In genomic region chr3:126524429-126524988, GRCh38 we compare ENCODE assay signal across 9 cellular contexts. TPM values are rescaled to one million over a fixed set of nuclear protein-coding genes. Genes with fewer than 3 reads are reported as not detected.
DNase-seq lines count a peak whose midpoint lies in the region; ATAC-seq, FAIRE-seq and TF ChIP-seq lines count a peak whose summit lies in the region.
"Had no signal": no experiment of that assay in that cellular context is flagged by ENCODE, and none has a peak within 500 bp of the region (broad histone marks: within the 10 kb centered on the region; RNA-seq: fewer than 3 reads in every experiment).

No MANE protein-coding gene starts in this region.

- no peaks in the 10 kb centered on the region for H3K9me3 Mint-ChIP-seq in endodermal cell
- H3K9me3 Mint-ChIP-seq: activated T-helper 2 cell treated with anti-CD3 and anti-CD28 coated beads, Interferon-gamma antibody, Interleukin-2, Interleukin-4, amounts not matched to agents 10 μg/mL and 5 μg/mL and 100 μg/mL, durations not matched to agents 14 hours and 24 hours and 36 hours had no signal

- POLR2A ChIA-PET in A549 (lab: Yijun Ruan, JAX) = no interaction called here

- TF ChIP-seq CTCF in A549 (IDR thresholded peaks at IDR 0.05) (0 out of 3 replicates have a peak, but pooled peaks have one; percentile 14), endodermal cell (conservative IDR thresholded peaks at IDR 0.05) (no peak)

- H3K4me1 ChIP-seq in A549 = peaks cover 20% of the 10 kb centered on the region
- no peaks in the 10 kb centered on the region for H3K4me1 ChIP-seq in endodermal cell (ENCODE audit: control insufficient read depth, insufficient read depth, low read length)
- H3K4me1 ChIP-seq in mucosa of stomach (ENCODE audit: control insufficient read depth, insufficient read depth, low read length) = peaks cover 26% of the 10 kb centered on the region

- no peaks in the 10 kb centered on the region for H3K9me3 ChIP-seq in A549
- H3K9me3 ChIP-seq in MG63 = no peaks in the 10 kb centered on the region
- no peaks in the 10 kb centered on the region for H3K9me3 ChIP-seq in endodermal cell (ENCODE audit: control insufficient read depth, low read length)
- no peaks in the 10 kb centered on the region for H3K9me3 ChIP-seq in mucosa of stomach (ENCODE audit: control insufficient read depth, low read length)

- H3K27ac ChIP-seq in A549 (peak overlapping the region; percentile 71 to 85), endodermal cell (ENCODE audit: low read depth, low read length) (no peak overlapping the region)

- H3K36me3 ChIP-seq in MG63 (no peaks in the 10 kb centered on the region), endodermal cell (ENCODE audit: control insufficient read depth, insufficient read depth, low read length) (no peaks in the 10 kb centered on the region), mucosa of stomach (ENCODE audit: control insufficient read depth, insufficient read depth, low read length) (no peaks in the 10 kb centered on the region)

- ATAC-seq in A549 (peak; percentile 35 to 36), GM21360 (IDR thresholded peaks at IDR 0.05; ENCODE audit: unreplicated experiment) (no peak)

- no peak overlapping the region for H3K9ac ChIP-seq in endodermal cell (ENCODE audit: extremely low read depth, low read length, poor library complexity, severe bottlenecking)
- peak overlapping the region; percentile 37 for H3K9ac ChIP-seq in mucosa of stomach (ENCODE audit: low read length)

- TF ChIP-seq POLR2A in A549 (IDR thresholded peaks at IDR 0.05; ENCODE audit: low read length) = no peak

- DNase-seq in A549 (ENCODE audit: low read depth in 1 of 2, low spot score in 1 of 2) (peak in 1 of 2 experiments; percentile 34), MG63 (no peak), endodermal cell (no peak), SKM-1 treated with dmso at 0.1 percent for 144 hours (lab: John Stamatoyannopoulos, UW; ENCODE audit: unreplicated experiment) (no peak)
- no peak for DNase-seq in activated CD8-positive, alpha-beta memory T cell treated with anti-CD3 and anti-CD28 coated beads for 24 hours
- no peak for DNase-seq in stimulated activated CD4-positive, alpha-beta T cell treated with anti-CD3 and anti-CD28 coated beads, Interleukin-2, amount 100 ng/mL, for 24 hours

- no peak for TF ChIP-seq EP300 in A549 (IDR thresholded peaks at IDR 0.05)

- TF ChIP-seq RAD21 in A549 (conservative IDR thresholded peaks at IDR 0.05 in 1 of 2, IDR thresholded peaks at IDR 0.05 in 1 of 2) = no peak

- peak overlapping the region; percentile 59 for H3K4me3 Mint-ChIP-seq in endodermal cell

- H3K4me1 Mint-ChIP-seq in endodermal cell = peaks cover 2% of the 10 kb centered on the region

- no peak for FAIRE-seq in A549 (lab: Jason Lieb, UNC)

- CTCF ChIA-PET in A549 (lab: Yijun Ruan, JAX) = interaction anchor here (1.3 kb wide), 1 partner anchor 45 kb away, joined by 3 read pairs; no protein-coding TSS in a partner anchor

- peak overlapping the region; percentile 92 for H3K4me2 ChIP-seq in A549

- peaks cover 31% of the 10 kb centered on the region for H3K27me3 Mint-ChIP-seq in endodermal cell (ENCODE audit: insufficient read depth)

- H3K27me3 ChIP-seq in MG63 (peaks cover 8% of the 10 kb centered on the region; the same call in 1 of the 2 replicates), endodermal cell (ENCODE audit: control insufficient read depth, insufficient read depth, low read length, poor library complexity, severe bottlenecking) (peaks cover 27% of the 10 kb centered on the region), mucosa of stomach (ENCODE audit: control insufficient read depth, insufficient read depth, low read length) (peaks cover 22% of the 10 kb centered on the region)

- no peaks in the 10 kb centered on the region for H3K36me3 Mint-ChIP-seq in endodermal cell (ENCODE audit: low read depth)

- no peak overlapping the region for H3K27ac Mint-ChIP-seq in endodermal cell
- H3K27ac Mint-ChIP-seq: activated T-helper 2 cell treated with anti-CD3 and anti-CD28 coated beads, Interferon-gamma antibody, Interleukin-2, Interleukin-4, amounts not matched to agents 10 μg/mL and 5 μg/mL and 100 μg/mL, durations not matched to agents 14 hours and 24 hours and 36 hours had no signal

- WGBS in A549 (ENCODE audit: missing lambda C conversion rate) = 60% methylated on average over 2 of the region's 31 CpGs
- 21 to 24% methylated on average over 13 to 31 of the region's 31 CpGs for WGBS in endodermal cell (ENCODE audit: insufficient coverage in 1 of 2, insufficient read length in 1 of 2), 2 experiments

- peak overlapping the region; percentile 57 for H3K4me3 ChIP-seq in A549
- H3K4me3 ChIP-seq in MG63 = peak overlapping the region; percentile 38; the same call in 1 of the 2 replicates
- H3K4me3 ChIP-seq in endodermal cell (ENCODE audit: low read length) = peak overlapping the region; percentile 72
- H3K4me3 ChIP-seq in mucosa of stomach (ENCODE audit: low read length) = peak overlapping the region; percentile 71

TF ChIP-seq in A549, 52 proteins besides CTCF, POLR2A, EP300 and RAD21:
- TF ChIP-seq HDAC2 (IDR thresholded peaks at IDR 0.05) (no peak), JUN (IDR thresholded peaks at IDR 0.05) (0 out of 5 replicates have a peak, but pooled peaks of 1 of the 2 experiments have one; percentile 30), PHF8 (IDR thresholded peaks at IDR 0.05; ENCODE audit: borderline replicate concordance, low read depth) (no peak), ZSCAN20 (CRISPR knock-in tag; IDR thresholded peaks at IDR 0.05) (no peak)

RNA-seq across cellular contexts. Expression of gene CHST13, which starts 0.6 kb away (rescaled TPM):
- polyA plus RNA-seq in A549 (2011; rRNA removed) (0.26 and 0.30 TPM in 2 replicates), A549 (2017; fragmentation: RNase III; extraction: RNeasy Plus Mini Kit Qiagen cat#74134 plus additional on column Dnase treatment) (0.49 to 0.59 TPM (median 0.52 TPM) in 3 replicates)
- polyA plus RNA-seq in A549 (2012; cell fraction: cytosol; rRNA removed) = 1.1 and 1.7 TPM in 2 replicates
- polyA plus RNA-seq in A549 (2012; cell fraction: nucleus; rRNA removed) = 1.4 and 2.9 TPM in 2 replicates
- polyA minus RNA-seq in A549 (2011; rRNA and poly(A)+ RNA removed) = 0.25 TPM in 1 of 2 replicates, not detected in the other
- not detected in 2 replicates for total RNA-seq in MG63 (2014; rRNA removed; shearing (Covaris generic); ENCODE audit: low replicate concordance)
- 1 to 10 TPM; 1.6 to 6.7 TPM for total RNA-seq in endodermal cell
- polyA plus RNA-seq in endodermal cell (2013, experiment 1 of 2) = 0.64 TPM
- polyA plus RNA-seq in endodermal cell (2013, experiment 2 of 2) = 0.37 TPM
- total RNA-seq: activated T-helper 2 cell treated with anti-CD3 and anti-CD28 coated beads, Interferon-gamma antibody, Interleukin-2, Interleukin-4, amounts not matched to agents 10 μg/mL and 5 μg/mL and 100 μg/mL, durations not matched to agents 14 hours and 24 hours and 36 hours had no signal

RNA-seq across cellular contexts. Expression of gene UROC1, which starts 6.9 kb away (rescaled TPM):
- polyA plus RNA-seq in A549 (2011; rRNA removed) (not detected in 2 replicates), A549 (2017; fragmentation: RNase III; extraction: RNeasy Plus Mini Kit Qiagen cat#74134 plus additional on column Dnase treatment) (not detected in 3 replicates)
- not detected in 2 replicates for polyA plus RNA-seq in A549 (2012; cell fraction: cytosol; rRNA removed)
- 0.05 TPM in 1 of 2 replicates, not detected in the other for polyA plus RNA-seq in A549 (2012; cell fraction: nucleus; rRNA removed)
- polyA minus RNA-seq in A549 (2011; rRNA and poly(A)+ RNA removed) = not detected in 2 replicates
- not detected in 2 replicates for total RNA-seq in MG63 (2014; rRNA removed; shearing (Covaris generic); ENCODE audit: low replicate concordance)
- not detected for total RNA-seq in endodermal cell
- polyA plus RNA-seq in endodermal cell (2013, experiment 1 of 2) = not detected
- polyA plus RNA-seq in endodermal cell (2013, experiment 2 of 2) = not detected
- total RNA-seq: activated T-helper 2 cell treated with anti-CD3 and anti-CD28 coated beads, Interferon-gamma antibody, Interleukin-2, Interleukin-4, amounts not matched to agents 10 μg/mL and 5 μg/mL and 100 μg/mL, durations not matched to agents 14 hours and 24 hours and 36 hours had no signal

RNA-seq across cellular contexts. Expression of gene C3orf22, which starts 34.2 kb away (rescaled TPM):
- polyA plus RNA-seq in A549 (2011; rRNA removed) = not detected in 2 replicates
- polyA plus RNA-seq in A549 (2012; cell fraction: cytosol; rRNA removed) = not detected in 2 replicates
- not detected in 2 replicates for polyA plus RNA-seq in A549 (2012; cell fraction: nucleus; rRNA removed)
- not detected in 3 replicates for polyA plus RNA-seq in A549 (2017; fragmentation: RNase III; extraction: RNeasy Plus Mini Kit Qiagen cat#74134 plus additional on column Dnase treatment)
- polyA minus RNA-seq in A549 (2011; rRNA and poly(A)+ RNA removed) = not detected in 2 replicates
- total RNA-seq in MG63 (2014; rRNA removed; shearing (Covaris generic); ENCODE audit: low replicate concordance) = not detected in 2 replicates
- not detected for total RNA-seq in endodermal cell
- not detected for polyA plus RNA-seq in endodermal cell (2013, experiment 1 of 2)
- polyA plus RNA-seq in endodermal cell (2013, experiment 2 of 2) = not detected
- total RNA-seq: activated T-helper 2 cell treated with anti-CD3 and anti-CD28 coated beads, Interferon-gamma antibody, Interleukin-2, Interleukin-4, amounts not matched to agents 10 μg/mL and 5 μg/mL and 100 μg/mL, durations not matched to agents 14 hours and 24 hours and 36 hours had no signal

RNA-seq across cellular contexts. Expression of gene ZXDC, which starts 48.8 kb away (rescaled TPM):
- polyA plus RNA-seq in A549 (2011; rRNA removed) (8.5 and 13.6 TPM in 2 replicates), A549 (2017; fragmentation: RNase III; extraction: RNeasy Plus Mini Kit Qiagen cat#74134 plus additional on column Dnase treatment) (5.8 to 6.1 TPM (median 6.0 TPM) in 3 replicates)
- 6.0 and 7.9 TPM in 2 replicates for polyA plus RNA-seq in A549 (2012; cell fraction: cytosol; rRNA removed)
- 21.9 and 22.4 TPM in 2 replicates for polyA plus RNA-seq in A549 (2012; cell fraction: nucleus; rRNA removed)
- 27.0 and 28.7 TPM in 2 replicates for polyA minus RNA-seq in A549 (2011; rRNA and poly(A)+ RNA removed)
- 16.3 and 22.2 TPM in 2 replicates for total RNA-seq in MG63 (2014; rRNA removed; shearing (Covaris generic); ENCODE audit: low replicate concordance)
- 10 to 100 TPM; 30.5 to 31.6 TPM for total RNA-seq in endodermal cell
- polyA plus RNA-seq in endodermal cell (2013, experiment 1 of 2) = 22.5 TPM
- polyA plus RNA-seq in endodermal cell (2013, experiment 2 of 2) = 21.5 TPM
